In the genomic region with DNA sequence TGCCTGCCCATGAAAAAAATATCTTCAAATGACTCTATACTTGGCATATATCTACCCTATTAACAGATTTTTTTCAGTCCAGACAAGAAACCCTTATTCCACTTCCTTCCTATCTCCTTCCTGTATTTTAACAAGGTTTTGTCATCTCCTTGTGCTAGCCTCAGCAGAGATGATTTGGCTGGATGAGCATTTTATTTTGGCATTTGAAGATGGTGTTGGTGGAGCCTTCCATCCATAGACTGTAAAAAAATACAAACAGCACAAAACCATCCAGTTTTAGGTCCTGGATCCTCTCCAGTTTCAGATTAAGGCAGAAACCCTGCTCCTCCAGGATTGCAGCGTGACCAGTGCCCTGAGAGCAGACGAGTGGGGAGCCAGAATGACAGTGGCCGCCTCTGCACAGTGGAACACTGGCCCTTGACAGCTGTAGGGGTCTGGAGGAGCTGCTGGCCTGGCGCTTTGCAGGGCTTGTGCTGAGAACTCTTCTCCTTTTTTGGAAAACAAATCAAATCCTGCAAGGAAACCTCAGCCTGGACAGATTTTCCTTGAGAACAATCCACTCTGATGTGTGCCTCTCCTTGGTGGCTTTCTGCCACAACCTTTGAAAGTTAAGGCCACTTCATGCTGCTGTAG, we compare ENCODE assay signal across 1 cellular context.
TF ChIP-seq lines count a peak whose summit lies in the region.

No MANE protein-coding gene starts in this region.

TF ChIP-seq in HepG2, 621 proteins besides CTCF, POLR2A, EP300 and RAD21:
- TF ChIP-seq ZFP1 (CRISPR knock-in tag; IDR thresholded peaks at IDR 0.05) (no peak), TFE3 (CRISPR knock-in tag; IDR thresholded peaks at IDR 0.05) (no peak), ZBTB20 (CRISPR knock-in tag; IDR thresholded peaks at IDR 0.05; ENCODE audit: borderline replicate concordance, low read depth) (no peak), ZNF12 (CRISPR knock-in tag; IDR thresholded peaks at IDR 0.05) (no peak), STAG1 (CRISPR knock-in tag; IDR thresholded peaks at IDR 0.05) (no peak), MTF2 (CRISPR knock-in tag; IDR thresholded peaks at IDR 0.05; ENCODE audit: borderline replicate concordance) (no peak), ZNF780A (CRISPR knock-in tag; IDR thresholded peaks at IDR 0.05) (no peak), TAF15 (IDR thresholded peaks at IDR 0.05; ENCODE audit: low read depth, low read length, poor library complexity, severe bottlenecking) (no peak), SNAI1 (CRISPR knock-in tag; IDR thresholded peaks at IDR 0.05; ENCODE audit: borderline replicate concordance) (no peak), ZNF253 (CRISPR knock-in tag; IDR thresholded peaks at IDR 0.05; ENCODE audit: borderline replicate concordance) (no peak), ZMYM3 (CRISPR knock-in tag; IDR thresholded peaks at IDR 0.05) (no peak)
TF ChIP-seq in HepG2: peak in this region for 0.
